10 cellular contexts compared by ENCODE assay signal in the genomic region with DNA sequence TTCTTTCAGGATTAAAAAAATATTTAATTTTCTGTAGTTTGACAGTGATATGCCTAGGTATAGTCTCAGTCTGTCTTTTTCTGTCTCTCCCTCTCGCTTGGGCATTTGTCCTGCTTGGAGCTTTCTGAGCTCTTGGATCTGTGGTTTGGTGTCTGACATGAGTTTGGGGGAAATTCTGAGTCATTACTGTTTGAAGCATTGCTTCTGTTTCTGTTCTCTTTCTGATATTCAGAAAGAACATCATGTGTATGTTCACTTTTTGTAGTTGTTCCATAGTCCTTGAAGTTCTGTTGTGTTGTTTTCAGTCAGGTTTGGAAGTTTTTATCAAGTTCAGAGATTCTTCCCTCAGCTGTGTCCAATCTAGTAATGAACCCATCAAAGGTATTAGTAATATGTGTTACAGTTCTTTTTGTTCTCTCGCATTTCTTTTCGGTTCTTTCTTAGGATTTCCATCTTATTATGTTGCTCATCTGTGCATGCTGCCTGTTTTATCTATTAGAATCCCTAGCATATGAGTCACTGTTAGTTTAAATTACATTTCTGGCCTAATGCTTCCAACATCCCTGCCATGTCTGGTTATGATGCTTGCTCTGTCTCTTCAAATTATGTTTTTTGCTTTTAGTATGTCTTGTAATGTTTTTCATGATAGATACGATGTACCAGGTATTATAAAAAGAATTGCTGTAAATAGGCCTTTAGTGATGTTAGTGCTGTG. TPM values are rescaled to one million over a fixed set of nuclear protein-coding genes. Genes with fewer than 3 reads are reported as not detected.
DNase-seq lines count a peak whose midpoint lies in the region; ATAC-seq and TF ChIP-seq lines count a peak whose summit lies in the region.
"Had no signal": no experiment of that assay in that cellular context is flagged by ENCODE, and none has a peak within 500 bp of the region (broad histone marks: within the 10 kb centered on the region; RNA-seq: fewer than 3 reads in every experiment).

No MANE protein-coding gene starts in this region.

- POLR2A ChIA-PET in activated CD4-positive, alpha-beta T cell treated with anti-CD3 and anti-CD28 coated beads for 36 hours (lab: Charles Lee) = no interaction called here
- POLR2A ChIA-PET in activated CD4-positive, alpha-beta T cell treated with anti-CD3 and anti-CD28 coated beads, Interleukin-2, amount 10 ng/mL, durations not matched to agents 7 days and 5 days (lab: Charles Lee) = no interaction called here
- POLR2A ChIA-PET in activated B cell treated with CpG ODN at 0.5 μM for 24 hours (lab: Charles Lee) = no interaction called here

- peaks cover 9% of the 10 kb centered on the region for H3K9me3 Mint-ChIP-seq in activated CD4-positive, alpha-beta T cell treated with anti-CD3 and anti-CD28 coated beads for 36 hours (ENCODE audit: low read depth)
- H3K9me3 Mint-ChIP-seq in activated CD4-positive, alpha-beta T cell treated with anti-CD3 and anti-CD28 coated beads, Interleukin-2, amount 10 ng/mL, durations not matched to agents 7 days and 5 days = peaks cover 15% of the 10 kb centered on the region
- H3K9me3 Mint-ChIP-seq in activated B cell treated with CpG ODN at 0.5 μM for 24 hours = peaks cover 6% of the 10 kb centered on the region
- H3K9me3 Mint-ChIP-seq in neural crest cell = peaks cover 17% of the 10 kb centered on the region

- peak; percentile 61 for ATAC-seq in activated CD4-positive, alpha-beta T cell treated with anti-CD3 and anti-CD28 coated beads for 36 hours
- ATAC-seq in HG02973 (IDR thresholded peaks at IDR 0.05; ENCODE audit: unreplicated experiment) (peak; percentile 48), activated B cell treated with CpG ODN at 0.5 μM for 24 hours (ENCODE audit: low read depth) (no peak), HG02884 (IDR thresholded peaks at IDR 0.05; ENCODE audit: unreplicated experiment) (no peak)

- CTCF ChIA-PET in activated CD4-positive, alpha-beta T cell treated with anti-CD3 and anti-CD28 coated beads for 36 hours (lab: Charles Lee) = interaction anchor here (1.0 kb wide), 1 partner anchor 142 kb away, joined by 3 read pairs; no protein-coding TSS in a partner anchor
- CTCF ChIA-PET in activated CD4-positive, alpha-beta T cell treated with anti-CD3 and anti-CD28 coated beads, Interleukin-2, amount 10 ng/mL, durations not matched to agents 7 days and 5 days (lab: Charles Lee) = no interaction called here
- CTCF ChIA-PET in activated B cell treated with CpG ODN at 0.5 μM for 24 hours (lab: Charles Lee) = interaction anchor here (1.2 kb wide), 1 partner anchor 15 kb away, joined by 4 read pairs; no protein-coding TSS in a partner anchor

- no peak for DNase-seq in activated CD4-positive, alpha-beta T cell treated with anti-CD3 and anti-CD28 coated beads for 36 hours
- no peak for DNase-seq in activated CD4-positive, alpha-beta T cell treated with anti-CD3 and anti-CD28 coated beads, Interleukin-2, amount 10 ng/mL, durations not matched to agents 7 days and 5 days
- DNase-seq in activated B cell treated with CpG ODN at 0.5 μM for 24 hours = no peak
- no peak for DNase-seq in neural crest cell (ENCODE audit: low read depth, low spot score)
- no peak for DNase-seq in G401 (ENCODE audit: low spot score)
- no peak for DNase-seq in NCI-H510A (lab: John Stamatoyannopoulos, UW)
- DNase-seq: NCI-H187 had no signal

- in situ Hi-C loops in G401 (cut with HindIII; ENCODE audit: low sequenced_read_pairs) = no loop called here

- peak overlapping the region; percentile 59 for H3K27ac Mint-ChIP-seq in activated CD4-positive, alpha-beta T cell treated with anti-CD3 and anti-CD28 coated beads for 36 hours
- no peak overlapping the region for H3K27ac Mint-ChIP-seq in activated CD4-positive, alpha-beta T cell treated with anti-CD3 and anti-CD28 coated beads, Interleukin-2, amount 10 ng/mL, durations not matched to agents 7 days and 5 days
- H3K27ac Mint-ChIP-seq in activated B cell treated with CpG ODN at 0.5 μM for 24 hours = peak overlapping the region; percentile 37
- peak overlapping the region; percentile 12 for H3K27ac Mint-ChIP-seq in neural crest cell (ENCODE audit: unreplicated experiment)
- H3K27ac Mint-ChIP-seq: T-helper 1 cell treated with Interleukin-12 subunit alpha and Interleukin-12 subunit beta and Interleukin-4 antibody, amounts not matched to agents 30 μg/mL and 1 μg/mL, for 36 hours had no signal

- intact Hi-C loops in activated CD4-positive, alpha-beta T cell treated with anti-CD3 and anti-CD28 coated beads for 36 hours (cut with DNase I, micrococcal nuclease) = no loop called here
- intact Hi-C loops in activated B cell treated with CpG ODN at 0.5 μM for 24 hours (cut with micrococcal nuclease) = no loop called here

- no peaks in the 10 kb centered on the region for H3K27me3 Mint-ChIP-seq in activated CD4-positive, alpha-beta T cell treated with anti-CD3 and anti-CD28 coated beads for 36 hours
- no peaks in the 10 kb centered on the region for H3K27me3 Mint-ChIP-seq in activated CD4-positive, alpha-beta T cell treated with anti-CD3 and anti-CD28 coated beads, Interleukin-2, amount 10 ng/mL, durations not matched to agents 7 days and 5 days
- H3K27me3 Mint-ChIP-seq in activated B cell treated with CpG ODN at 0.5 μM for 24 hours (no peaks in the 10 kb centered on the region), neural crest cell (ENCODE audit: low read depth) (no peaks in the 10 kb centered on the region)

- H3K4me3 Mint-ChIP-seq in activated CD4-positive, alpha-beta T cell treated with anti-CD3 and anti-CD28 coated beads for 36 hours = no peak overlapping the region
- no peak overlapping the region for H3K4me3 Mint-ChIP-seq in activated CD4-positive, alpha-beta T cell treated with anti-CD3 and anti-CD28 coated beads, Interleukin-2, amount 10 ng/mL, durations not matched to agents 7 days and 5 days
- H3K4me3 Mint-ChIP-seq in activated B cell treated with CpG ODN at 0.5 μM for 24 hours (no peak overlapping the region), neural crest cell (no peak overlapping the region)
- H3K4me3 Mint-ChIP-seq: T-helper 1 cell treated with Interleukin-12 subunit alpha and Interleukin-12 subunit beta and Interleukin-4 antibody, amounts not matched to agents 30 μg/mL and 1 μg/mL, for 36 hours had no signal

- H3K36me3 Mint-ChIP-seq in activated CD4-positive, alpha-beta T cell treated with anti-CD3 and anti-CD28 coated beads for 36 hours (ENCODE audit: low read depth) = peaks cover 69% of the 10 kb centered on the region
- peaks cover 67% of the 10 kb centered on the region for H3K36me3 Mint-ChIP-seq in activated CD4-positive, alpha-beta T cell treated with anti-CD3 and anti-CD28 coated beads, Interleukin-2, amount 10 ng/mL, durations not matched to agents 7 days and 5 days (ENCODE audit: low read depth)
- H3K36me3 Mint-ChIP-seq in activated B cell treated with CpG ODN at 0.5 μM for 24 hours (ENCODE audit: low read depth) = peaks cover 74% of the 10 kb centered on the region
- peaks cover 51% of the 10 kb centered on the region for H3K36me3 Mint-ChIP-seq in neural crest cell (ENCODE audit: low read depth)

- TF ChIP-seq CTCF in activated B cell treated with CpG ODN at 0.5 μM for 24 hours (IDR thresholded peaks at IDR 0.05) (no peak), neural crest cell (conservative IDR thresholded peaks at IDR 0.05) (no peak)

- peaks cover 20% of the 10 kb centered on the region for H3K4me1 Mint-ChIP-seq in activated CD4-positive, alpha-beta T cell treated with anti-CD3 and anti-CD28 coated beads for 36 hours
- H3K4me1 Mint-ChIP-seq in activated CD4-positive, alpha-beta T cell treated with anti-CD3 and anti-CD28 coated beads, Interleukin-2, amount 10 ng/mL, durations not matched to agents 7 days and 5 days = peaks cover 11% of the 10 kb centered on the region
- H3K4me1 Mint-ChIP-seq in activated B cell treated with CpG ODN at 0.5 μM for 24 hours (peaks cover 7% of the 10 kb centered on the region), neural crest cell (no peaks in the 10 kb centered on the region)

RNA-seq across cellular contexts. Expression of a gene that starts 48.4 kb away (rescaled TPM):
- total RNA-seq in activated CD4-positive, alpha-beta T cell treated with anti-CD3 and anti-CD28 coated beads for 36 hours = 10 to 100 TPM; 45.8 to 50.9 TPM
- 10 to 100 TPM; 27.4 to 28.0 TPM for total RNA-seq in activated CD4-positive, alpha-beta T cell treated with anti-CD3 and anti-CD28 coated beads, Interleukin-2, amount 10 ng/mL, durations not matched to agents 7 days and 5 days
- total RNA-seq in activated B cell treated with CpG ODN at 0.5 μM for 24 hours (37.7 and 43.3 TPM in 2 replicates), neural crest cell (38.5 and 43.0 TPM in 2 replicates)
- 40.1 and 40.4 TPM in 2 replicates for total RNA-seq in G401 (2014; rRNA removed; shearing (Covaris generic))

Comparison
In these comparisons a context has a peak if more than half of its experiments do, and no peak if none do; other contexts are left out.
1. ATAC-seq: peak in activated CD4-positive, alpha-beta T cell treated with anti-CD3 and anti-CD28 coated beads for 36 hours (single experiment) and HG02973 (single experiment); none in activated B cell treated with CpG ODN at 0.5 μM for 24 hours (single experiment) and HG02884 (single experiment).